Comparison of ENCODE assay signal across 29 cellular contexts in genomic region chr5:153970496-153970895, GRCh38.
"Had no signal": no experiment of that assay in that cellular context is flagged by ENCODE, and none has a peak within 500 bp of the region (broad histone marks: within the 10 kb centered on the region; RNA-seq: fewer than 3 reads in every experiment).

No MANE protein-coding gene starts in this region.

- H3K27ac ChIP-seq: adrenal gland, SK-N-MC had no signal

- H3K4me1 ChIP-seq: adrenal gland had no signal

- H3K36me3 Mint-ChIP-seq: activated naive CD8-positive, alpha-beta T cell treated with anti-CD3 and anti-CD28 coated beads, Interleukin-2, amount 10 ng/mL, durations not matched to agents 7 days and 5 days; T-cell had no signal

- H3K9me3 ChIP-seq: adrenal gland had no signal

- H3K4me3 Mint-ChIP-seq: activated B cell treated with CpG ODN at 0.5 μM for 24 hours; activated CD4-positive, alpha-beta memory T cell treated with anti-CD3 and anti-CD28 coated beads, Interleukin-2, amount 10 ng/mL, durations not matched to agents 7 days and 5 days; activated naive CD8-positive, alpha-beta T cell treated with anti-CD3 and anti-CD28 coated beads, Interleukin-2, amount 10 ng/mL, durations not matched to agents 7 days and 5 days; T-cell had no signal

- H3K27me3 ChIP-seq: adrenal gland had no signal

- H3K9me3 Mint-ChIP-seq: activated B cell treated with CpG ODN at 0.5 μM for 24 hours; activated CD4-positive, alpha-beta memory T cell treated with anti-CD3 and anti-CD28 coated beads, Interleukin-2, amount 10 ng/mL, durations not matched to agents 7 days and 5 days; activated naive CD8-positive, alpha-beta T cell treated with anti-CD3 and anti-CD28 coated beads, Interleukin-2, amount 10 ng/mL, durations not matched to agents 7 days and 5 days; T-cell had no signal

- H3K36me3 ChIP-seq: adrenal gland had no signal

- ATAC-seq: Panc1, Right ventricle myocardium inferior, T-cell had no signal

- H3K27ac Mint-ChIP-seq: activated B cell treated with CpG ODN at 0.5 μM for 24 hours; activated CD4-positive, alpha-beta memory T cell treated with anti-CD3 and anti-CD28 coated beads, Interleukin-2, amount 10 ng/mL, durations not matched to agents 7 days and 5 days; activated naive CD8-positive, alpha-beta T cell treated with anti-CD3 and anti-CD28 coated beads, Interleukin-2, amount 10 ng/mL, durations not matched to agents 7 days and 5 days; T-cell had no signal

- DNase-seq: activated B cell treated with CpG ODN at 0.5 μM for 24 hours; activated CD4-positive, alpha-beta memory T cell treated with anti-CD3 and anti-CD28 coated beads, Interleukin-2, amount 10 ng/mL, durations not matched to agents 7 days and 5 days; activated CD4-positive, alpha-beta T cell treated with anti-CD3 and anti-CD28 coated beads for 1 hour; activated CD4-positive, alpha-beta T cell treated with anti-CD3 and anti-CD28 coated beads, Interleukin-2, amount 50 U/mL, for 1 hour; activated CD8-positive, alpha-beta memory T cell treated with anti-CD3 and anti-CD28 coated beads, Interleukin-2, amount 50 U/mL, for 48 hours; activated naive CD4-positive, alpha-beta T cell treated with anti-CD3 and anti-CD28 coated beads, Interleukin-2, amount 50 U/mL, for 16 hours; activated naive CD8-positive, alpha-beta T cell treated with anti-CD3 and anti-CD28 coated beads, Interleukin-2, amount 10 ng/mL, durations not matched to agents 7 days and 5 days; activated T-cell treated with anti-CD3 and anti-CD28 coated beads, Interleukin-2, amount 50 U/mL, for 1 hour; adrenal gland; anterior cingulate cortex; central memory CD4-positive, alpha-beta T cell; KG1; NCI-H1048; NCI-H1417; NCI-H1930; NCI-H2171; NCI-H2227 treated with DMSO at 0.1 percent for 48 hours; NCI-H446 treated with DMSO at 0.1 percent for 48 hours; NCI-H524 treated with DMSO at 0.1 percent for 48 hours; NK-92 treated with Interleukin-12 subunit alpha and Interleukin-12 subunit beta, amount 100 ng/mL, for 24 hours; OCI-M1; RPMI8226; T-cell; T-helper 2 cell; T1000 had no signal

- H3K4me1 Mint-ChIP-seq: activated B cell treated with CpG ODN at 0.5 μM for 24 hours, T-cell had no signal

- FAIRE-seq: TTC549 had no signal

- H3K4me3 ChIP-seq: adrenal gland, SK-N-MC had no signal
